In genomic region chr2:98598781-98599428, GRCh38 we compare ENCODE assay signal across 16 cellular contexts. TPM values are rescaled to one million over a fixed set of nuclear protein-coding genes. Genes with fewer than 3 reads are reported as not detected.
DNase-seq lines count a peak whose midpoint lies in the region; ATAC-seq and TF ChIP-seq lines count a peak whose summit lies in the region.
"Had no signal": no experiment of that assay in that cellular context is flagged by ENCODE, and none has a peak within 500 bp of the region (broad histone marks: within the 10 kb centered on the region; RNA-seq: fewer than 3 reads in every experiment).

No MANE protein-coding gene starts in this region.

- peak overlapping the region; percentile 17 to 38 for H3K27ac Mint-ChIP-seq in activated naive CD4-positive, alpha-beta T cell treated with anti-CD3 and anti-CD28 coated beads, Interleukin-2, amount 50 U/mL, for 72 hours

- peaks cover 1% of the 10 kb centered on the region in 2 donors for H3K9me3 Mint-ChIP-seq in activated naive CD4-positive, alpha-beta T cell treated with anti-CD3 and anti-CD28 coated beads, Interleukin-2, amount 50 U/mL, for 72 hours

- H3K27ac ChIP-seq in epithelial cell of prostate (peak overlapping the region; percentile 17), A673 (ENCODE audit: low read depth, low read length, poor library complexity, severe bottlenecking) (no peak overlapping the region)
- H3K27ac ChIP-seq: hepatocyte, lower lobe of right lung, ovary, vagina had no signal

- no peak for TF ChIP-seq CTCF in A673 (conservative IDR thresholded peaks at IDR 0.05; ENCODE audit: low read depth, low read length)

- BruUV-seq in A673 (replicated peaks; lab: Mats Ljungman, UMichigan) = no TSS peak

- no peak for DNase-seq in activated naive CD4-positive, alpha-beta T cell treated with anti-CD3 and anti-CD28 coated beads, Interleukin-2, amount 50 U/mL, for 72 hours (ENCODE audit: low spot score in 2 of 2)
- no peak for DNase-seq in activated naive CD4-positive, alpha-beta T cell (lab: John Stamatoyannopoulos, UW)
- peak; percentile 11 for DNase-seq in RKO (ENCODE audit: low spot score)
- DNase-seq in epithelial cell of prostate (ENCODE audit: low read depth, low spot score) = peak; percentile 31
- DNase-seq in stromal cell of bone marrow (ENCODE audit: low read depth) = peak; percentile 12
- no peak for DNase-seq in A673 (ENCODE audit: low spot score)
- DNase-seq: activated naive CD4-positive, alpha-beta T cell treated with Interleukin-2 at 50 U/mL for 16 hours; Karpas-422; lower lobe of right lung; NCI-H2107; NK-92 treated with Interleukin-12 subunit alpha and Interleukin-12 subunit beta, amount 100 ng/mL, for 24 hours; ovary had no signal

- H3K36me3 Mint-ChIP-seq in activated naive CD4-positive, alpha-beta T cell treated with anti-CD3 and anti-CD28 coated beads, Interleukin-2, amount 50 U/mL, for 72 hours = peaks cover 8 to 23% of the 10 kb centered on the region in 2 donors

- H3K4me3 ChIP-seq in A673 (ENCODE audit: low read depth, low read length, poor library complexity, severe bottlenecking) = no peak overlapping the region
- H3K4me3 ChIP-seq: hepatocyte, lower lobe of right lung, ovary, vagina had no signal

- POLR2A ChIA-PET in A673 (lab: Charles Lee; ENCODE audit: low non-redundant PET) = no interaction called here

- intact Hi-C loops in A673 (cut with micrococcal nuclease; ENCODE audit: unreplicated experiment) = no loop called here

- peak in 1 of 2 donors; percentile 62 for ATAC-seq in activated naive CD4-positive, alpha-beta T cell treated with anti-CD3 and anti-CD28 coated beads, Interleukin-2, amount 50 U/mL, for 72 hours
- ATAC-seq in HG02973 (IDR thresholded peaks at IDR 0.05; ENCODE audit: unreplicated experiment) (no peak), HG02938 (IDR thresholded peaks at IDR 0.05; ENCODE audit: unreplicated experiment) (no peak)
- ATAC-seq: lower lobe of right lung had no signal

- no peaks in the 10 kb centered on the region for H3K27me3 ChIP-seq in A673 (replicated peaks; ENCODE audit: insufficient read depth, low read depth, low read length, poor library complexity)
- H3K27me3 ChIP-seq: hepatocyte, ovary, vagina had no signal

- H3K4me1 ChIP-seq in A673 (ENCODE audit: insufficient read depth, low read length, poor library complexity, severe bottlenecking) = no peaks in the 10 kb centered on the region
- H3K4me1 ChIP-seq: lower lobe of right lung, vagina had no signal

- H3K9me3 ChIP-seq in A673 (ENCODE audit: low read depth, low read length, poor library complexity, severe bottlenecking) = no peaks in the 10 kb centered on the region
- H3K9me3 ChIP-seq: lower lobe of right lung, ovary, vagina had no signal

- peaks cover 52% of the 10 kb centered on the region for H3K36me3 ChIP-seq in A673 (ENCODE audit: insufficient read depth, low read length, poor library complexity, severe bottlenecking)
- H3K36me3 ChIP-seq: ovary had no signal

- CTCF ChIA-PET in A673 (lab: Charles Lee) = no interaction called here

RNA-seq across cellular contexts. Expression of gene COA5, which starts 9.4 kb away (rescaled TPM):
- 10 to 100 TPM; 25.0 to 30.3 TPM for total RNA-seq in activated naive CD4-positive, alpha-beta T cell treated with anti-CD3 and anti-CD28 coated beads, Interleukin-2, amount 50 U/mL, for 72 hours
- total RNA-seq in A673 (2021) = 23.7 and 29.7 TPM in 2 replicates

RNA-seq across cellular contexts. Expression of gene UNC50, which starts 9.5 kb away (rescaled TPM):
- 10 to 100 TPM; 21.6 to 23.8 TPM for total RNA-seq in activated naive CD4-positive, alpha-beta T cell treated with anti-CD3 and anti-CD28 coated beads, Interleukin-2, amount 50 U/mL, for 72 hours
- total RNA-seq in A673 (2021) = 30.4 and 32.5 TPM in 2 replicates

Comparison
In these comparisons a context has a peak if more than half of its experiments do, and no peak if none do; other contexts are left out.
1. DNase-seq: peak in RKO (single experiment), epithelial cell of prostate (single experiment) and stromal cell of bone marrow (single experiment); none in activated naive CD4-positive, alpha-beta T cell treated with anti-CD3 and anti-CD28 coated beads, Interleukin-2, amount 50 U/mL, for 72 hours (0 of 2), activated naive CD4-positive, alpha-beta T cell (0 of 4) and A673 (single experiment).